Comparison of ENCODE assay signal across 33 cellular contexts in the genomic region with DNA sequence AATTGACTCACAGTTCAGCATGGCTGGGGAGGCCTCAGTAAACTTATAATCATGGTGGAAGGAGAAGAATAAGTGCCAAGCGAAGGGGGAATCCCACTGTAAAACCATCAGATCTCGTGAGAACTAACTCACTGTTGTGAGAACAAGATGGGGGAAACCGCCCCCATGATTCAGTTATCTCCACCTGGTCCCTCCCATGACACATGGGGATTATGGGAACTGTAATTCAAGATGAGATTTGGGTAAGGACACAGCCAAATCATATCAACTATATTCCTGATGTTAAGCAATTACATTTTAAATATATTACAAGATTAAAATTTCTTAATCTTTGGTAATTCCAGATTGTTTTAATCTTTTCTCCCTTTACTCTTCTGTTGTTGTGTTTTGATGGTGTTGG.
"Had no signal": no experiment of that assay in that cellular context is flagged by ENCODE, and none has a peak within 500 bp of the region (broad histone marks: within the 10 kb centered on the region; RNA-seq: fewer than 3 reads in every experiment).

No MANE protein-coding gene starts in this region.

- DNase-seq: activated CD4-positive, alpha-beta memory T cell treated with anti-CD3 and anti-CD28 coated beads, Interleukin-2, amount 10 ng/mL, durations not matched to agents 7 days and 5 days; activated CD4-positive, alpha-beta T cell treated with anti-CD3 and anti-CD28 coated beads for 1 hour; activated CD4-positive, alpha-beta T cell treated with anti-CD3 and anti-CD28 coated beads for 4 hours; activated CD4-positive, alpha-beta T cell treated with anti-CD3 and anti-CD28 coated beads, Interleukin-2, amount 10 ng/mL, durations not matched to agents 7 days and 5 days; activated CD4-positive, alpha-beta T cell treated with anti-CD3 and anti-CD28 coated beads, Interleukin-2, amount 50 U/mL, for 4 hours; activated CD8-positive, alpha-beta memory T cell treated with anti-CD3 and anti-CD28 coated beads for 24 hours; activated effector memory CD4-positive, alpha-beta T cell treated with Interleukin-2 at 50 U/mL for 16 hours; activated gamma-delta T cell treated with Interleukin-2 at 50 U/mL for 16 hours; activated naive CD4-positive, alpha-beta T cell treated with anti-CD3 and anti-CD28 coated beads, Interleukin-2, amount 50 U/mL, for 16 hours; activated naive CD4-positive, alpha-beta T cell treated with Interleukin-2 at 50 U/mL for 16 hours; activated T-cell treated with anti-CD3 and anti-CD28 coated beads, Interleukin-2, amount 50 U/mL, for 4 hours; amniotic stem cell; anterior cingulate cortex; brain microvascular endothelial cell; cortex of kidney; dermis blood vessel endothelial cell; effector CD4-positive, alpha-beta T cell; effector memory CD8-positive, alpha-beta T cell; gastrocnemius medialis; glutamatergic neuron; heart left ventricle; T-helper 1 cell; T-helper 17 cell; T1000 had no signal

- H3K36me3 Mint-ChIP-seq: activated naive CD8-positive, alpha-beta T cell had no signal

- H3K9me3 ChIP-seq: gastrocnemius medialis, heart left ventricle had no signal

- H3K36me3 ChIP-seq: brain microvascular endothelial cell, gastrocnemius medialis had no signal

- FAIRE-seq: astrocyte, bronchial epithelial cell, colon had no signal

- H3K4me1 ChIP-seq: foreskin keratinocyte had no signal

- ATAC-seq: activated T-cell treated with anti-CD3 and anti-CD28 coated beads, Interleukin-2, amount 50 U/mL, for 4 hours; activated T-helper 17 cell treated with anti-CD3 and anti-CD28 coated beads, Interleukin-2, amount 50 U/mL, for 72 hours; effector memory CD8-positive, alpha-beta T cell; esophagus mucosa; foreskin keratinocyte; gastrocnemius medialis; heart left ventricle; T-helper 17 cell had no signal

- H3K27ac Mint-ChIP-seq: activated CD4-positive, alpha-beta memory T cell treated with anti-CD3 and anti-CD28 coated beads, Interleukin-2, amount 10 ng/mL, durations not matched to agents 7 days and 5 days; activated CD4-positive, alpha-beta T cell treated with anti-CD3 and anti-CD28 coated beads, Interleukin-2, amount 10 ng/mL, durations not matched to agents 7 days and 5 days; activated naive CD8-positive, alpha-beta T cell; activated T-helper 17 cell treated with anti-CD3 and anti-CD28 coated beads, Interleukin-2, amount 50 U/mL, for 72 hours; effector memory CD8-positive, alpha-beta T cell; T-helper 17 cell; T-helper 2 cell treated with Interferon-gamma antibody and Interleukin-4, amounts not matched to agents 5 μg/mL and 100 μg/mL, for 36 hours had no signal

- H3K4me3 Mint-ChIP-seq: activated CD4-positive, alpha-beta memory T cell treated with anti-CD3 and anti-CD28 coated beads, Interleukin-2, amount 10 ng/mL, durations not matched to agents 7 days and 5 days; activated CD4-positive, alpha-beta T cell treated with anti-CD3 and anti-CD28 coated beads, Interleukin-2, amount 10 ng/mL, durations not matched to agents 7 days and 5 days; activated naive CD8-positive, alpha-beta T cell; activated T-cell treated with anti-CD3 and anti-CD28 coated beads, Interleukin-2, amount 50 U/mL, for 4 hours; activated T-helper 17 cell treated with anti-CD3 and anti-CD28 coated beads, Interleukin-2, amount 50 U/mL, for 72 hours; central memory CD8-positive, alpha-beta T cell; effector memory CD8-positive, alpha-beta T cell; T-helper 17 cell; T-helper 2 cell treated with Interferon-gamma antibody and Interleukin-4, amounts not matched to agents 5 μg/mL and 100 μg/mL, for 36 hours had no signal

- H3K27me3 Mint-ChIP-seq: activated CD4-positive, alpha-beta T cell treated with anti-CD3 and anti-CD28 coated beads, Interleukin-2, amount 10 ng/mL, durations not matched to agents 7 days and 5 days; activated T-helper 17 cell treated with anti-CD3 and anti-CD28 coated beads, Interleukin-2, amount 50 U/mL, for 72 hours; T-helper 17 cell had no signal

- H3K9me3 Mint-ChIP-seq: activated CD4-positive, alpha-beta memory T cell treated with anti-CD3 and anti-CD28 coated beads, Interleukin-2, amount 10 ng/mL, durations not matched to agents 7 days and 5 days; activated CD4-positive, alpha-beta T cell treated with anti-CD3 and anti-CD28 coated beads, Interleukin-2, amount 10 ng/mL, durations not matched to agents 7 days and 5 days; activated T-cell treated with anti-CD3 and anti-CD28 coated beads, Interleukin-2, amount 50 U/mL, for 4 hours; activated T-helper 17 cell treated with anti-CD3 and anti-CD28 coated beads, Interleukin-2, amount 50 U/mL, for 72 hours; central memory CD8-positive, alpha-beta T cell; effector memory CD8-positive, alpha-beta T cell; T-helper 2 cell treated with Interferon-gamma antibody and Interleukin-4, amounts not matched to agents 5 μg/mL and 100 μg/mL, for 36 hours had no signal

- H3K27ac ChIP-seq: brain microvascular endothelial cell, foreskin keratinocyte, gastrocnemius medialis had no signal

- H3K4me3 ChIP-seq: gastrocnemius medialis, heart left ventricle had no signal

- H3K27me3 ChIP-seq: brain microvascular endothelial cell, foreskin keratinocyte, gastrocnemius medialis, heart left ventricle had no signal

- H3K4me1 Mint-ChIP-seq: activated CD4-positive, alpha-beta memory T cell treated with anti-CD3 and anti-CD28 coated beads, Interleukin-2, amount 10 ng/mL, durations not matched to agents 7 days and 5 days; activated T-helper 17 cell treated with anti-CD3 and anti-CD28 coated beads, Interleukin-2, amount 50 U/mL, for 72 hours; central memory CD8-positive, alpha-beta T cell had no signal
